ENCODE assay signal across 1 cellular context in the genomic region with DNA sequence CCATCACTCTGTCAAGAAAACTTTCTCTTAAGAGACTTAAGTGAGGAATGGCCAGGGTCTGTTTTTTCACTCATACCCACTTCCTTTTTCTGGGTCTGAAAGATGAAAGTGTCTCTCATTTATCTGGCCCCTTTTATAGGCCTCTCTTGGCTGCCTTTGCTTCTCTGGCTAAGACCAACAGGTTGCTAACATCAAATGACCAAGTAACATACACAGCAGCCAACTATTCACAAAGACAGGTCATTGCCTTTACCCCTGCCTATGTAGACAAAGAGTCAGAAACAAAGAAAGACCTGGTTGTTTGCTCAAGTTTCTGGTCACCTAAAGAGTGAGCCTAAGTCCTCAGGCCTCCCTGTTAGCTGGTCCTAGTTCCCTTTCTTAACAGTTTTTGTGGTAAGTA.
TF ChIP-seq lines count a peak whose summit lies in the region.

No MANE protein-coding gene starts in this region.

TF ChIP-seq in GM12878, 131 proteins besides CTCF, POLR2A, EP300 and RAD21 (continued from another document):
- TF ChIP-seq TCF3 (IDR thresholded peaks at IDR 0.05; ENCODE audit: borderline replicate concordance, insufficient read depth, low read depth, low read length) (no peak), BCL11A (IDR thresholded peaks at IDR 0.05; ENCODE audit: low read depth, low read length) (no peak), E2F8 (IDR thresholded peaks at IDR 0.05; ENCODE audit: low read depth, partially characterized antibody) (no peak), EED (IDR thresholded peaks at IDR 0.05; ENCODE audit: low read depth) (peak; percentile 20; the same call in 1 of the 2 replicates), ATF2 (IDR thresholded peaks at IDR 0.05; ENCODE audit: low read length) (peak; percentile 40; the same call in 1 of the 2 replicates), IRF4 (IDR thresholded peaks at IDR 0.05; ENCODE audit: low read depth, low read length) (0 out of 2 replicates have a peak, but pooled peaks have one; percentile 19), SRF (IDR thresholded peaks at IDR 0.05; ENCODE audit: low read depth in 2 of 2, low read length in 2 of 2) (0 out of 4 replicates have a peak, but pooled peaks of 1 of the 2 experiments have one; percentile 22), MEF2B (IDR thresholded peaks at IDR 0.05; ENCODE audit: partially characterized antibody, poor library complexity, severe bottlenecking) (peak; percentile 31), NFIC (IDR thresholded peaks at IDR 0.05; ENCODE audit: low read depth, low read length) (peak; percentile 63; the same call in 1 of the 2 replicates), RUNX3 (IDR thresholded peaks at IDR 0.05; ENCODE audit: low read length) (peak; percentile 73), LARP7 (IDR thresholded peaks at IDR 0.05) (0 out of 2 replicates have a peak, but pooled peaks have one; percentile 39), ZNF384 (IDR thresholded peaks at IDR 0.05; ENCODE audit: borderline replicate concordance, low read depth, low read length) (no peak), TAF1 (IDR thresholded peaks at IDR 0.05; ENCODE audit: borderline replicate concordance, low read depth, low read length) (no peak), MTA2 (IDR thresholded peaks at IDR 0.05; ENCODE audit: low read depth) (peak; percentile 66), RBBP5 (conservative IDR thresholded peaks at IDR 0.05) (no peak), DPF2 (IDR thresholded peaks at IDR 0.05) (0 out of 2 replicates have a peak, but pooled peaks have one; percentile 56), BRCA1 (IDR thresholded peaks at IDR 0.05; ENCODE audit: low read depth, low read length) (no peak), PKNOX1 (IDR thresholded peaks at IDR 0.05) (peak; percentile 26; the same call in 1 of the 2 replicates), BACH1 (IDR thresholded peaks at IDR 0.05; ENCODE audit: borderline replicate concordance) (no peak), SMAD5 (IDR thresholded peaks at IDR 0.05; ENCODE audit: low read depth) (no peak), RAD51 (IDR thresholded peaks at IDR 0.05) (no peak), TBL1XR1 (IDR thresholded peaks at IDR 0.05; ENCODE audit: low read depth, low read length) (peak; percentile 28; the same call in 1 of the 2 replicates), KLF5 (IDR thresholded peaks at IDR 0.05; ENCODE audit: partially characterized antibody) (no peak), ESRRA (IDR thresholded peaks at IDR 0.05; ENCODE audit: low read length) (no peak), CREM (IDR thresholded peaks at IDR 0.05; ENCODE audit: low read depth) (peak; percentile 27; the same call in 1 of the 2 replicates), SPI1 (IDR thresholded peaks at IDR 0.05; ENCODE audit: borderline replicate concordance, insufficient read depth, low read depth, low read length) (peak; percentile 92), SP1 (IDR thresholded peaks at IDR 0.05; ENCODE audit: low read depth, low read length) (peak; percentile 45), IKZF2 (IDR thresholded peaks at IDR 0.05) (peak; percentile 53 to 55; a peak in 3 of 4 replicates), ZNF592 (IDR thresholded peaks at IDR 0.05) (0 out of 2 replicates have a peak, but pooled peaks have one; percentile 35), MYB (IDR thresholded peaks at IDR 0.05; ENCODE audit: borderline replicate concordance, low read depth, low read length) (no peak), WRNIP1 (IDR thresholded peaks at IDR 0.05; ENCODE audit: borderline replicate concordance, low read depth, low read length) (no peak), NBN (IDR thresholded peaks at IDR 0.05) (0 out of 2 replicates have a peak, but pooled peaks have one; percentile 53)
- TF ChIP-seq, protein P1, sequence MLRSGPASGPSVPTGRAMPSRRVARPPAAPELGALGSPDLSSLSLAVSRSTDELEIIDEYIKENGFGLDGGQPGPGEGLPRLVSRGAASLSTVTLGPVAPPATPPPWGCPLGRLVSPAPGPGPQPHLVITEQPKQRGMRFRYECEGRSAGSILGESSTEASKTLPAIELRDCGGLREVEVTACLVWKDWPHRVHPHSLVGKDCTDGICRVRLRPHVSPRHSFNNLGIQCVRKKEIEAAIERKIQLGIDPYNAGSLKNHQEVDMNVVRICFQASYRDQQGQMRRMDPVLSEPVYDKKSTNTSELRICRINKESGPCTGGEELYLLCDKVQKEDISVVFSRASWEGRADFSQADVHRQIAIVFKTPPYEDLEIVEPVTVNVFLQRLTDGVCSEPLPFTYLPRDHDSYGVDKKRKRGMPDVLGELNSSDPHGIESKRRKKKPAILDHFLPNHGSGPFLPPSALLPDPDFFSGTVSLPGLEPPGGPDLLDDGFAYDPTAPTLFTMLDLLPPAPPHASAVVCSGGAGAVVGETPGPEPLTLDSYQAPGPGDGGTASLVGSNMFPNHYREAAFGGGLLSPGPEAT (IDR thresholded peaks at IDR 0.05; ENCODE audit: low read depth), result peak; percentile 27; the same call in 1 of the 2 replicates
- TF ChIP-seq, protein P2, sequence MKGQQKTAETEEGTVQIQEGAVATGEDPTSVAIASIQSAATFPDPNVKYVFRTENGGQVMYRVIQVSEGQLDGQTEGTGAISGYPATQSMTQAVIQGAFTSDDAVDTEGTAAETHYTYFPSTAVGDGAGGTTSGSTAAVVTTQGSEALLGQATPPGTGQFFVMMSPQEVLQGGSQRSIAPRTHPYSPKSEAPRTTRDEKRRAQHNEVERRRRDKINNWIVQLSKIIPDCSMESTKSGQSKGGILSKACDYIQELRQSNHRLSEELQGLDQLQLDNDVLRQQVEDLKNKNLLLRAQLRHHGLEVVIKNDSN (IDR thresholded peaks at IDR 0.05; ENCODE audit: borderline replicate concordance, extremely low read length, insufficient read depth, low read depth, low read length), result no peak
- TF ChIP-seq, protein P3, sequence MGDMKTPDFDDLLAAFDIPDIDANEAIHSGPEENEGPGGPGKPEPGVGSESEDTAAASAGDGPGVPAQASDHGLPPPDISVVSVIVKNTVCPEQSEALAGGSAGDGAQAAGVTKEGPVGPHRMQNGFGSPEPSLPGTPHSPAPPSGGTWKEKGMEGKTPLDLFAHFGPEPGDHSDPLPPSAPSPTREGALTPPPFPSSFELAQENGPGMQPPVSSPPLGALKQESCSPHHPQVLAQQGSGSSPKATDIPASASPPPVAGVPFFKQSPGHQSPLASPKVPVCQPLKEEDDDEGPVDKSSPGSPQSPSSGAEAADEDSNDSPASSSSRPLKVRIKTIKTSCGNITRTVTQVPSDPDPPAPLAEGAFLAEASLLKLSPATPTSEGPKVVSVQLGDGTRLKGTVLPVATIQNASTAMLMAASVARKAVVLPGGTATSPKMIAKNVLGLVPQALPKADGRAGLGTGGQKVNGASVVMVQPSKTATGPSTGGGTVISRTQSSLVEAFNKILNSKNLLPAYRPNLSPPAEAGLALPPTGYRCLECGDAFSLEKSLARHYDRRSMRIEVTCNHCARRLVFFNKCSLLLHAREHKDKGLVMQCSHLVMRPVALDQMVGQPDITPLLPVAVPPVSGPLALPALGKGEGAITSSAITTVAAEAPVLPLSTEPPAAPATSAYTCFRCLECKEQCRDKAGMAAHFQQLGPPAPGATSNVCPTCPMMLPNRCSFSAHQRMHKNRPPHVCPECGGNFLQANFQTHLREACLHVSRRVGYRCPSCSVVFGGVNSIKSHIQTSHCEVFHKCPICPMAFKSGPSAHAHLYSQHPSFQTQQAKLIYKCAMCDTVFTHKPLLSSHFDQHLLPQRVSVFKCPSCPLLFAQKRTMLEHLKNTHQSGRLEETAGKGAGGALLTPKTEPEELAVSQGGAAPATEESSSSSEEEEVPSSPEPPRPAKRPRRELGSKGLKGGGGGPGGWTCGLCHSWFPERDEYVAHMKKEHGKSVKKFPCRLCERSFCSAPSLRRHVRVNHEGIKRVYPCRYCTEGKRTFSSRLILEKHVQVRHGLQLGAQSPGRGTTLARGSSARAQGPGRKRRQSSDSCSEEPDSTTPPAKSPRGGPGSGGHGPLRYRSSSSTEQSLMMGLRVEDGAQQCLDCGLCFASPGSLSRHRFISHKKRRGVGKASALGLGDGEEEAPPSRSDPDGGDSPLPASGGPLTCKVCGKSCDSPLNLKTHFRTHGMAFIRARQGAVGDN (IDR thresholded peaks at IDR 0.05), result peak; percentile 83
- TF ChIP-seq, protein P4, sequence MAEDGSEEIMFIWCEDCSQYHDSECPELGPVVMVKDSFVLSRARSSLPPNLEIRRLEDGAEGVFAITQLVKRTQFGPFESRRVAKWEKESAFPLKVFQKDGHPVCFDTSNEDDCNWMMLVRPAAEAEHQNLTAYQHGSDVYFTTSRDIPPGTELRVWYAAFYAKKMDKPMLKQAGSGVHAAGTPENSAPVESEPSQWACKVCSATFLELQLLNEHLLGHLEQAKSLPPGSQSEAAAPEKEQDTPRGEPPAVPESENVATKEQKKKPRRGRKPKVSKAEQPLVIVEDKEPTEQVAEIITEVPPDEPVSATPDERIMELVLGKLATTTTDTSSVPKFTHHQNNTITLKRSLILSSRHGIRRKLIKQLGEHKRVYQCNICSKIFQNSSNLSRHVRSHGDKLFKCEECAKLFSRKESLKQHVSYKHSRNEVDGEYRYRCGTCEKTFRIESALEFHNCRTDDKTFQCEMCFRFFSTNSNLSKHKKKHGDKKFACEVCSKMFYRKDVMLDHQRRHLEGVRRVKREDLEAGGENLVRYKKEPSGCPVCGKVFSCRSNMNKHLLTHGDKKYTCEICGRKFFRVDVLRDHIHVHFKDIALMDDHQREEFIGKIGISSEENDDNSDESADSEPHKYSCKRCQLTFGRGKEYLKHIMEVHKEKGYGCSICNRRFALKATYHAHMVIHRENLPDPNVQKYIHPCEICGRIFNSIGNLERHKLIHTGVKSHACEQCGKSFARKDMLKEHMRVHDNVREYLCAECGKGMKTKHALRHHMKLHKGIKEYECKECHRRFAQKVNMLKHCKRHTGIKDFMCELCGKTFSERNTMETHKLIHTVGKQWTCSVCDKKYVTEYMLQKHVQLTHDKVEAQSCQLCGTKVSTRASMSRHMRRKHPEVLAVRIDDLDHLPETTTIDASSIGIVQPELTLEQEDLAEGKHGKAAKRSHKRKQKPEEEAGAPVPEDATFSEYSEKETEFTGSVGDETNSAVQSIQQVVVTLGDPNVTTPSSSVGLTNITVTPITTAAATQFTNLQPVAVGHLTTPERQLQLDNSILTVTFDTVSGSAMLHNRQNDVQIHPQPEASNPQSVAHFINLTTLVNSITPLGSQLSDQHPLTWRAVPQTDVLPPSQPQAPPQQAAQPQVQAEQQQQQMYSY (CRISPR knock-in tag; IDR thresholded peaks at IDR 0.05), result no peak
